1 cellular context compared by ENCODE assay signal in genomic region chr9:136776947-136777346, GRCh38.
A peak's percentile ranks its signal among the peaks of the same experiment; 100 is the strongest.
TF ChIP-seq lines count a peak whose summit lies in the region.

No MANE protein-coding gene starts in this region.

TF ChIP-seq in HepG2, 621 proteins besides CTCF, POLR2A, EP300 and RAD21:
- no peak for TF ChIP-seq SMAD1 (CRISPR knock-in tag; IDR thresholded peaks at IDR 0.05; ENCODE audit: borderline replicate concordance, low read depth)
- TF ChIP-seq NFKB2 (CRISPR knock-in tag; IDR thresholded peaks at IDR 0.05; ENCODE audit: borderline replicate concordance): 0 out of 2 replicates have a peak, but pooled peaks have one; percentile 42
- no peak for TF ChIP-seq HOMEZ (CRISPR knock-in tag; IDR thresholded peaks at IDR 0.05; ENCODE audit: low read depth)
- TF ChIP-seq DDIT3 (CRISPR knock-in tag; IDR thresholded peaks at IDR 0.05): no peak
- TF ChIP-seq ZFX (CRISPR knock-in tag; IDR thresholded peaks at IDR 0.05; ENCODE audit: low read depth): peak; percentile 50; the same call in 1 of the 2 replicates
- 0 out of 2 replicates have a peak, but pooled peaks have one; percentile 65 for TF ChIP-seq BCL3 (CRISPR knock-in tag; IDR thresholded peaks at IDR 0.05)
- no peak for TF ChIP-seq SRSF9 (IDR thresholded peaks at IDR 0.05; ENCODE audit: borderline replicate concordance, insufficient read depth, low read depth, low read length, poor library complexity, severe bottlenecking)
- TF ChIP-seq ZNF543 (CRISPR knock-in tag; IDR thresholded peaks at IDR 0.05): peak; percentile 53; the same call in 1 of the 2 replicates
- TF ChIP-seq ZMAT3 (CRISPR knock-in tag; conservative IDR thresholded peaks at IDR 0.05): 0 out of 2 replicates have a peak, but pooled peaks have one; percentile 35
- TF ChIP-seq SALL1 (CRISPR knock-in tag; IDR thresholded peaks at IDR 0.05): peak; percentile 27; the same call in 1 of the 2 replicates
- no peak for TF ChIP-seq ZNF160 (CRISPR knock-in tag; IDR thresholded peaks at IDR 0.05)
- TF ChIP-seq SP2 (CRISPR knock-in tag; IDR thresholded peaks at IDR 0.05): no peak
- TF ChIP-seq ZNF143 (CRISPR knock-in tag; IDR thresholded peaks at IDR 0.05): peak; percentile 52; the same call in 1 of the 2 replicates
- no peak for TF ChIP-seq ZNF609 (CRISPR knock-in tag; IDR thresholded peaks at IDR 0.05; ENCODE audit: borderline replicate concordance)
- TF ChIP-seq RBAK (CRISPR knock-in tag; IDR thresholded peaks at IDR 0.05): no peak
- no peak for TF ChIP-seq FOXK2 (IDR thresholded peaks at IDR 0.05)
